Comparison of ENCODE assay signal across 6 cellular contexts in the genomic region with DNA sequence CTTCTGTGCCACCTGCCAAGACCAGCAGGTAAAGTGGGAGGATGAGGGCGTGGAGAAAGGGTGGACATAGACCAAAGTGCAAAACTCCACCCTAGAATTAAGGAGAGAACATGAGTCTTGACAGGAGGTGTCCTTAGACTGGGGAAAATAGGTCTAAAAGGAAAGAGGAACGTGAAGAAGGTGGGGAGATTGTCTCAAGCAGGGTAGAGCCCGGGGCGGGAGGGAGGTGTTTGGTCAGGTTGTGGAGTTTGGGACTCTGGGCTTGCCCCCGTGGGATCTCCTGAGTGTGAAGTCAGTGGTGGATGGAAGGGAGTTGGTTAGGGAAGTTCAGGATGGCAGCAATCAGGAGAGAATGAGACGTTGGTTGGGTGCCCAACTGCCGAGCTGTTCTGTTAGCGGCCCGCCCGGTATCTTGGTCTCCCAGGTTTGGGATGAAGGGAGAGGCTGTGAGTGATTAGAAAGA. TPM values are rescaled to one million over a fixed set of nuclear protein-coding genes. Genes with fewer than 3 reads are reported as not detected.
DNase-seq lines count a peak whose midpoint lies in the region; TF ChIP-seq lines count a peak whose summit lies in the region.

No MANE protein-coding gene starts in this region.

- DNase-seq in progenitor cell of endocrine pancreas (ENCODE audit: low spot score, unreplicated experiment) (no peak), KG1 (lab: John Stamatoyannopoulos, UW) (no peak), HuH-7.5 (ENCODE audit: low spot score) (no peak), AG20443 (ENCODE audit: low spot score) (no peak)

- no peaks in the 10 kb centered on the region for H3K36me3 Mint-ChIP-seq in progenitor cell of endocrine pancreas (ENCODE audit: insufficient read depth)

- TF ChIP-seq CTCF in KMS-11 (conservative IDR thresholded peaks at IDR 0.05; ENCODE audit: low read depth, low read length), result no peak
- no peak for TF ChIP-seq CTCF in progenitor cell of endocrine pancreas (IDR thresholded peaks at IDR 0.05; ENCODE audit: unreplicated experiment)

- H3K27ac Mint-ChIP-seq in progenitor cell of endocrine pancreas, result peak overlapping the region; percentile 81

- peaks cover 41% of the 10 kb centered on the region for H3K4me1 ChIP-seq in KMS-11 (ENCODE audit: low read depth, poor library complexity, severe bottlenecking)

- H3K4me3 ChIP-seq in KMS-11 (IDR thresholded peaks at IDR 0.05; ENCODE audit: insufficient read depth, low read depth, low read length), result no peak overlapping the region

- H2AFZ ChIP-seq in KMS-11 (ENCODE audit: low read depth), result peak overlapping the region; percentile 77

- H3K4me2 ChIP-seq in KMS-11, result peak overlapping the region; percentile 80

- no peaks in the 10 kb centered on the region for H3K9me3 Mint-ChIP-seq in progenitor cell of endocrine pancreas (ENCODE audit: low read depth)

- no peaks in the 10 kb centered on the region; the same call in 1 of the 2 replicates for H3K27me3 ChIP-seq in KMS-11 (ENCODE audit: insufficient read depth, low read depth)

- peaks cover 17% of the 10 kb centered on the region for H3K4me1 Mint-ChIP-seq in progenitor cell of endocrine pancreas (ENCODE audit: low read depth)

- peak overlapping the region; percentile 81 for H3K4me3 Mint-ChIP-seq in progenitor cell of endocrine pancreas (ENCODE audit: low read depth)

- peak overlapping the region; percentile 39; the same call in 1 of the 2 replicates for H3K9ac ChIP-seq in KMS-11

- no peaks in the 10 kb centered on the region for H4K20me1 ChIP-seq in KMS-11 (ENCODE audit: insufficient read depth)

- H3K79me2 ChIP-seq in KMS-11 (ENCODE audit: insufficient read depth, low read depth), result peaks cover 6% of the 10 kb centered on the region

- peaks cover 46% of the 10 kb centered on the region for H3K27me3 Mint-ChIP-seq in progenitor cell of endocrine pancreas

- H3K27ac ChIP-seq in KMS-11 (peak overlapping the region; percentile 93), cingulate gyrus (ENCODE audit: low read depth, low read length) (peak overlapping the region; percentile 65)

- no peaks in the 10 kb centered on the region for H3K36me3 ChIP-seq in KMS-11 (ENCODE audit: insufficient read depth)

RNA-seq across cellular contexts. Expression of a gene that starts 0.4 kb away (rescaled TPM):
- 10.2 and 16.8 TPM in 2 replicates for total RNA-seq in progenitor cell of endocrine pancreas

RNA-seq across cellular contexts. Expression of a gene that starts 3.7 kb away (rescaled TPM):
- 38.0 and 42.8 TPM in 2 replicates for total RNA-seq in progenitor cell of endocrine pancreas

RNA-seq across cellular contexts. Expression of a gene that starts 34.5 kb away (rescaled TPM):
- total RNA-seq in progenitor cell of endocrine pancreas, result 3.7 and 6.3 TPM in 2 replicates

RNA-seq across cellular contexts. Expression of a gene that starts 35.3 kb away (rescaled TPM):
- total RNA-seq in progenitor cell of endocrine pancreas, result 62.1 and 66.9 TPM in 2 replicates

RNA-seq across cellular contexts. Expression of a gene that starts 42.5 kb away (rescaled TPM):
- 111 and 116 TPM in 2 replicates for total RNA-seq in progenitor cell of endocrine pancreas
